In genomic region chr2:144369416-144369815, GRCh38 we compare ENCODE assay signal across 33 cellular contexts.
"Had no signal": no experiment of that assay in that cellular context is flagged by ENCODE, and none has a peak within 500 bp of the region (broad histone marks: within the 10 kb centered on the region; RNA-seq: fewer than 3 reads in every experiment).

No MANE protein-coding gene starts in this region.

- H3K4me1 ChIP-seq: ascending aorta, breast epithelium, colonic mucosa had no signal

- H3K36me3 Mint-ChIP-seq: activated naive CD4-positive, alpha-beta T cell treated with anti-CD3 and anti-CD28 coated beads, Interleukin-2, amount 10 ng/mL, durations not matched to agents 7 days and 5 days; activated naive CD4-positive, alpha-beta T cell treated with anti-CD3 and anti-CD28 coated beads, Interleukin-2, amount 50 U/mL, for 72 hours; brain had no signal

- H3K4me3 ChIP-seq: ascending aorta, breast epithelium, cardiac muscle cell, colonic mucosa had no signal

- H3K9me3 ChIP-seq: ascending aorta, breast epithelium, colonic mucosa had no signal

- ATAC-seq: activated CD4-positive, CD25-positive, alpha-beta regulatory T cell treated with anti-CD3 and anti-CD28 coated beads, Interleukin-2, amount 50 U/mL, for 24 hours; activated naive CD4-positive, alpha-beta T cell treated with anti-CD3 and anti-CD28 coated beads, Interleukin-2, amount 50 U/mL, for 72 hours; activated T-cell treated with anti-CD3 and anti-CD28 coated beads, Interleukin-2, amount 50 U/mL, for 4 hours; esophagus mucosa; T-helper 17 cell had no signal

- H3K4me1 Mint-ChIP-seq: activated naive CD4-positive, alpha-beta T cell treated with anti-CD3 and anti-CD28 coated beads, Interleukin-2, amount 10 ng/mL, durations not matched to agents 7 days and 5 days had no signal

- DNase-seq: activated B cell treated with CpG ODN at 0.5 μM for 24 hours; activated CD4-positive, alpha-beta memory T cell treated with anti-CD3 and anti-CD28 coated beads, Interleukin-2, amount 10 ng/mL, durations not matched to agents 7 days and 5 days; activated CD4-positive, alpha-beta T cell treated with anti-CD3 and anti-CD28 coated beads for 48 hours; activated CD4-positive, alpha-beta T cell treated with anti-CD3 and anti-CD28 coated beads, Interleukin-2, amount 50 U/mL, for 4 hours; activated CD8-positive, alpha-beta memory T cell treated with anti-CD3 and anti-CD28 coated beads, Interleukin-2, amount 50 U/mL, for 48 hours; activated gamma-delta T cell; activated naive CD4-positive, alpha-beta T cell; activated naive CD4-positive, alpha-beta T cell treated with anti-CD3 and anti-CD28 coated beads, Interleukin-2, amount 10 ng/mL, durations not matched to agents 7 days and 5 days; activated naive CD8-positive, alpha-beta T cell treated with anti-CD3 and anti-CD28 coated beads, Interleukin-2, amount 10 ng/mL, durations not matched to agents 7 days and 5 days; activated T-cell treated with anti-CD3 and anti-CD28 coated beads for 4 hours; activated T-cell treated with anti-CD3 and anti-CD28 coated beads, Interleukin-2, amount 50 U/mL, for 4 hours; central memory CD4-positive, alpha-beta T cell; cerebellar nuclear complex; colonic mucosa; effector CD8-positive, alpha-beta T cell; foreskin fibroblast; head of caudate nucleus; T-helper 1 cell; T-helper 17 cell; T1000; WERI-Rb-1 had no signal

- H3K36me3 ChIP-seq: ascending aorta, breast epithelium, cardiac muscle cell, colonic mucosa, WERI-Rb-1 had no signal

- H3K27me3 Mint-ChIP-seq: activated CD4-positive, alpha-beta memory T cell treated with anti-CD3 and anti-CD28 coated beads, Interleukin-2, amount 10 ng/mL, durations not matched to agents 7 days and 5 days; brain had no signal

- H3K27ac ChIP-seq: ascending aorta, breast epithelium, cardiac muscle cell, colonic mucosa, WERI-Rb-1 had no signal

- H3K27me3 ChIP-seq: ascending aorta, breast epithelium, cardiac muscle cell, colonic mucosa had no signal

- H3K9me3 Mint-ChIP-seq: activated B cell treated with CpG ODN at 0.5 μM for 24 hours; activated CD4-positive, alpha-beta memory T cell treated with anti-CD3 and anti-CD28 coated beads, Interleukin-2, amount 10 ng/mL, durations not matched to agents 7 days and 5 days; activated naive CD4-positive, alpha-beta T cell treated with anti-CD3 and anti-CD28 coated beads, Interleukin-2, amount 10 ng/mL, durations not matched to agents 7 days and 5 days; activated naive CD4-positive, alpha-beta T cell treated with anti-CD3 and anti-CD28 coated beads, Interleukin-2, amount 50 U/mL, for 72 hours; activated naive CD8-positive, alpha-beta T cell treated with anti-CD3 and anti-CD28 coated beads, Interleukin-2, amount 10 ng/mL, durations not matched to agents 7 days and 5 days; activated T-cell treated with anti-CD3 and anti-CD28 coated beads, Interleukin-2, amount 50 U/mL, for 4 hours; activated T-helper 1 cell treated with anti-CD3 and anti-CD28 coated beads, Interleukin-12 subunit alpha, Interleukin-12 subunit beta, Interleukin-2, Interleukin-4 antibody, amounts not matched to agents 30 ng/mL and 10 ng/mL and 1 ng/mL, durations not matched to agents 14 hours and 24 hours and 36 hours; brain; T-helper 2 cell treated with Interferon-gamma antibody and Interleukin-4, amounts not matched to agents 5 μg/mL and 100 μg/mL, for 36 hours had no signal

- FAIRE-seq: endometrium, endothelial cell of umbilical vein, frontal cortex had no signal

- H3K27ac Mint-ChIP-seq: activated B cell treated with CpG ODN at 0.5 μM for 24 hours; activated CD4-positive, alpha-beta memory T cell treated with anti-CD3 and anti-CD28 coated beads, Interleukin-2, amount 10 ng/mL, durations not matched to agents 7 days and 5 days; activated naive CD4-positive, alpha-beta T cell treated with anti-CD3 and anti-CD28 coated beads, Interleukin-2, amount 10 ng/mL, durations not matched to agents 7 days and 5 days; activated naive CD4-positive, alpha-beta T cell treated with anti-CD3 and anti-CD28 coated beads, Interleukin-2, amount 50 U/mL, for 72 hours; activated naive CD8-positive, alpha-beta T cell treated with anti-CD3 and anti-CD28 coated beads, Interleukin-2, amount 10 ng/mL, durations not matched to agents 7 days and 5 days; activated T-helper 1 cell treated with anti-CD3 and anti-CD28 coated beads, Interleukin-12 subunit alpha, Interleukin-12 subunit beta, Interleukin-2, Interleukin-4 antibody, amounts not matched to agents 30 ng/mL and 10 ng/mL and 1 ng/mL, durations not matched to agents 14 hours and 24 hours and 36 hours; brain; T-helper 17 cell; T-helper 2 cell treated with Interferon-gamma antibody and Interleukin-4, amounts not matched to agents 5 μg/mL and 100 μg/mL, for 36 hours had no signal

- H3K4me3 Mint-ChIP-seq: activated B cell treated with CpG ODN at 0.5 μM for 24 hours; activated CD4-positive, alpha-beta memory T cell treated with anti-CD3 and anti-CD28 coated beads, Interleukin-2, amount 10 ng/mL, durations not matched to agents 7 days and 5 days; activated naive CD4-positive, alpha-beta T cell treated with anti-CD3 and anti-CD28 coated beads, Interleukin-2, amount 10 ng/mL, durations not matched to agents 7 days and 5 days; activated naive CD8-positive, alpha-beta T cell treated with anti-CD3 and anti-CD28 coated beads, Interleukin-2, amount 10 ng/mL, durations not matched to agents 7 days and 5 days; activated T-cell treated with anti-CD3 and anti-CD28 coated beads, Interleukin-2, amount 50 U/mL, for 4 hours; activated T-helper 1 cell treated with anti-CD3 and anti-CD28 coated beads, Interleukin-12 subunit alpha, Interleukin-12 subunit beta, Interleukin-2, Interleukin-4 antibody, amounts not matched to agents 30 ng/mL and 10 ng/mL and 1 ng/mL, durations not matched to agents 14 hours and 24 hours and 36 hours; brain; T-helper 17 cell; T-helper 2 cell treated with Interferon-gamma antibody and Interleukin-4, amounts not matched to agents 5 μg/mL and 100 μg/mL, for 36 hours had no signal
